8 cellular contexts compared by ENCODE assay signal in the genomic region with DNA sequence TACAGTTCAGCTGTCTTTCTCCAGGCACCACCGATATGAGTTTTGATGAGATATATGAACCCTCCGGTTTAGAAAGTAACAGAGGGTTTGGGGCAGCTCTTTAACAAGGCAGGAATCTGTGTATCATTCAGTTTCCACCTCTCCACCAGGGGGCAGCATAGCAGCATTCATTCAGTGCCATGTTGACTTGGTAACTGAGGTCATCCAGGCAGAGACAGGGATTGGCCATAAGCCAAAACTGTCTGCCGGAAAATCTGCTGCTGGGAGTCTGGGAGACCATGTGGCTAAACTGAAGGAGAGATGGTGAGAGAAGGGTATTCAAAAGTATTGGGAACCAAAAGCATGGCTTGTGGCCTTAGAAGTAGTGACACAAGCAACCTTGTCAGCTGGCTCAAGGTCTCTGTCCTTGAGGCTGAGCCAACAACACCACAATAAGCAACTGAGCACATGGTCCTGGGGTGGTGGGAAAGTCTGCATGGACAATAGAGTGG.
DNase-seq lines count a peak whose midpoint lies in the region; ATAC-seq and TF ChIP-seq lines count a peak whose summit lies in the region.

No MANE protein-coding gene starts in this region.

- CTCF ChIA-PET in activated CD8-positive, alpha-beta memory T cell treated with anti-CD3 and anti-CD28 coated beads, Interleukin-2, amount 10 ng/mL, durations not matched to agents 7 days and 5 days (lab: Charles Lee), result interaction anchor here (0.7 to 2.2 kb wide), 8 partner anchors 16 to 335 kb away, joined by 3 to 7 read pairs (median 4); no protein-coding TSS in a partner anchor

- H3K4me3 ChIP-seq in psoas muscle, result no peak overlapping the region

- H3K36me3 Mint-ChIP-seq in activated CD8-positive, alpha-beta memory T cell treated with anti-CD3 and anti-CD28 coated beads, Interleukin-2, amount 10 ng/mL, durations not matched to agents 7 days and 5 days, result no peaks in the 10 kb centered on the region

- H3K27ac Mint-ChIP-seq in activated CD8-positive, alpha-beta memory T cell treated with anti-CD3 and anti-CD28 coated beads, Interleukin-2, amount 10 ng/mL, durations not matched to agents 7 days and 5 days, result no peak overlapping the region

- peaks cover 0 to 1% (median 0%) of the 10 kb centered on the region in 3 donors for H3K27me3 ChIP-seq in psoas muscle (ENCODE audit: insufficient read depth in 3 of 3, low read length in 2 of 3)

- WGBS in psoas muscle, 3 donors, result 26 to 36% (median 27%) methylated on average over 3 of the region's 3 CpGs

- H3K4me1 Mint-ChIP-seq in activated CD8-positive, alpha-beta memory T cell treated with anti-CD3 and anti-CD28 coated beads, Interleukin-2, amount 10 ng/mL, durations not matched to agents 7 days and 5 days, result no peaks in the 10 kb centered on the region

- H3K27me3 Mint-ChIP-seq in activated CD8-positive, alpha-beta memory T cell treated with anti-CD3 and anti-CD28 coated beads, Interleukin-2, amount 10 ng/mL, durations not matched to agents 7 days and 5 days, result peaks cover 5% of the 10 kb centered on the region

- H3K9me3 Mint-ChIP-seq in activated CD8-positive, alpha-beta memory T cell treated with anti-CD3 and anti-CD28 coated beads, Interleukin-2, amount 10 ng/mL, durations not matched to agents 7 days and 5 days (ENCODE audit: low read depth), result no peaks in the 10 kb centered on the region

- intact Hi-C loops in psoas muscle (cut with DNase I), result loop anchor here (2.0 to 10.0 kb wide), 6 partner anchors 34 to 1853 kb away; no protein-coding TSS in a partner anchor

- TF ChIP-seq CTCF in psoas muscle (IDR thresholded peaks at IDR 0.05), result peak; percentile 78

- H3K4me1 ChIP-seq in psoas muscle, result peaks cover 9% of the 10 kb centered on the region

- no peaks in the 10 kb centered on the region for H3K9me3 ChIP-seq in psoas muscle

- ATAC-seq in GM18502 (IDR thresholded peaks at IDR 0.05; ENCODE audit: poor library complexity, unreplicated experiment) (peak; percentile 66), HG03378 (IDR thresholded peaks at IDR 0.05; ENCODE audit: unreplicated experiment) (peak; percentile 75), psoas muscle (peak; percentile 75 to 95 (median 87)), GM21825 (IDR thresholded peaks at IDR 0.05; ENCODE audit: unreplicated experiment) (no peak)
- no peak for ATAC-seq in activated CD8-positive, alpha-beta memory T cell treated with anti-CD3 and anti-CD28 coated beads, Interleukin-2, amount 10 ng/mL, durations not matched to agents 7 days and 5 days

- DNase-seq in AG08396 (ENCODE audit: low spot score) (peak; percentile 55), NCI-H345 treated with DMSO at 0.1 percent for 48 hours (lab: John Stamatoyannopoulos, UW; ENCODE audit: unreplicated experiment) (peak; percentile 74), glomerular endothelial cell (ENCODE audit: extremely low read depth, low read depth, low spot score) (peak; percentile 37), psoas muscle (peak; percentile 72 to 85)
- DNase-seq in activated CD8-positive, alpha-beta memory T cell treated with anti-CD3 and anti-CD28 coated beads, Interleukin-2, amount 10 ng/mL, durations not matched to agents 7 days and 5 days, result peak; percentile 56

- H3K36me3 ChIP-seq in psoas muscle (ENCODE audit: insufficient read depth in 1 of 2, low read depth in 1 of 2), result no peaks in the 10 kb centered on the region

- no peak overlapping the region for H3K4me3 Mint-ChIP-seq in activated CD8-positive, alpha-beta memory T cell treated with anti-CD3 and anti-CD28 coated beads, Interleukin-2, amount 10 ng/mL, durations not matched to agents 7 days and 5 days

- H3K27ac ChIP-seq in psoas muscle, result no peak overlapping the region

Comparison
In these comparisons a context has a peak if more than half of its experiments do, and no peak if none do; other contexts are left out.
1. ATAC-seq: peak in GM18502 (single experiment), HG03378 (single experiment) and psoas muscle (4 of 4); none in activated CD8-positive, alpha-beta memory T cell treated with anti-CD3 and anti-CD28 coated beads, Interleukin-2, amount 10 ng/mL, durations not matched to agents 7 days and 5 days (single experiment) and GM21825 (single experiment).
2. Peak in every context shown above with its lines, with median percentiles within 50 percentile points of each other: DNase-seq.